ENCODE assay signal across 8 cellular contexts in the genomic region with DNA sequence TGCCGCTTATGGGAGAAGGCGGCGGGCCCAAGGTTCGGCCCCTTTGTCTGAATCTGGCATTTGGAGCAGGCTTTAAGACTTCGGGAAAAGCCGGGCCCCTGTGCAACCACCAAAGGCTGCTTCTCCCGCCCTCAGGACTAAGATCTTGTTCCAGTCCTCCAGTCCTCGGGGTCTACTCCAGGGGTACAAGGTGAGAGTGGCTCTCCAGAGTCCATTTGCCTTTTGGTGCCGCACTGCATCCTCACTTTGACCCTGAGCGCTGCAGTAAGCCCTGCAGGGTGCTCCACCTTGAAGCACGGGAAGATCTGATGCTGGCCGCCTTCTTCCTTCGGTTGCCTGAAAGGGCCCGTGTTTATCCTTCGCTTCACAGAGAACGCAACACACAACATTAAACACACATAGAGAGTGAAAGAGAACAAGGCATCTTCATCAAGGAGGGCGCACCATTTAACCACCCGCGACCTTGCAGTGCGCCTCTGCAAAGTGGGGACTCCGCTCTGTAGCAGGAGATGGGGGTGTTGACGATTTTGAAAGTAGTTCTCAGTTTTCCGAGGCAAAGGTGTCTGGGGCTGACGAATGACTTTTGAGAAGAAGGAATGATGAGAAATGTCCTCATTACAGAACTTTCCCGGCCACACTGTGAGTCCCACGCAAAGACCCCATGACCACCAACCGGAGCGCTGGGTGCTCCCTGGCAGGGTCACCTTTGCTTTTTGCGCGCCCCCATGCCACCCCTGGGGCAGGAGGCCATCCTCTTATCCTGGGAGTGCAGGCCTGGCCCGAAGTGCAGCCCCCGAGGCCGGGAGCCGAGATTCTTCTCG. TPM values are rescaled to one million over a fixed set of nuclear protein-coding genes. Genes with fewer than 3 reads are reported as not detected.
DNase-seq lines count a peak whose midpoint lies in the region; ATAC-seq and TF ChIP-seq lines count a peak whose summit lies in the region.

No MANE protein-coding gene starts in this region.

- DNase-seq in heart left ventricle (no peak), left cardiac atrium (no peak), MCF 10A (ENCODE audit: unreplicated experiment) (no peak), activated gamma-delta T cell treated with Interleukin-2 at 50 U/mL for 16 hours (no peak), foreskin keratinocyte (no peak), NCI-H1436 treated with DMSO at 0.1 percent for 48 hours (lab: John Stamatoyannopoulos, UW) (no peak)

- ATAC-seq in heart left ventricle: no peak
- no peak for ATAC-seq in left cardiac atrium
- no peak for ATAC-seq in foreskin keratinocyte

- POLR2A ChIA-PET in MCF 10A (lab: Yijun Ruan, JAX): interaction anchor here (3.8 kb wide), 1 partner anchor 25 kb away, joined by 30 read pairs; a partner anchor contains a TSS

- H3K4me3 ChIP-seq in heart left ventricle (peak overlapping the region; percentile 49 to 97 (median 84)), mucosa of stomach (ENCODE audit: low read length) (no peak overlapping the region), urinary bladder (ENCODE audit: low read depth, low read length) (peak overlapping the region; percentile 76)

- H3K27ac Mint-ChIP-seq in MCF 10A (ENCODE audit: low read depth, unreplicated experiment): no peak overlapping the region

- H3K4me3 Mint-ChIP-seq in MCF 10A (ENCODE audit: unreplicated experiment): peak overlapping the region; percentile 73

- CTCF ChIA-PET in MCF 10A (lab: Yijun Ruan, JAX): no interaction called here

- no peak for TF ChIP-seq POLR2A in heart left ventricle (IDR thresholded peaks at IDR 0.05)

- H3K27me3 ChIP-seq in heart left ventricle: no peaks in the 10 kb centered on the region
- no peaks in the 10 kb centered on the region for H3K27me3 ChIP-seq in mucosa of stomach (ENCODE audit: control insufficient read depth, insufficient read depth, low read length)
- peaks cover 2% of the 10 kb centered on the region for H3K27me3 ChIP-seq in foreskin keratinocyte

- H3K27ac ChIP-seq in heart left ventricle (peak overlapping the region in 2 of 12 donors; percentile 55 to 82), urinary bladder (ENCODE audit: low read depth) (no peak overlapping the region), foreskin keratinocyte (no peak overlapping the region)

- intact Hi-C loops in heart left ventricle (cut with DNase I): loop anchor here in 5 of 10 donors (2.0 to 10.0 kb wide), 5 partner anchors 25 to 423 kb away; a partner anchor contains a TSS
- intact Hi-C loops in left cardiac atrium (cut with DNase I): no loop called here
- intact Hi-C loops in MCF 10A (cut with micrococcal nuclease): no loop called here

- H3K9me3 ChIP-seq in heart left ventricle: no peaks in the 10 kb centered on the region
- H3K9me3 ChIP-seq in mucosa of stomach (ENCODE audit: control insufficient read depth, low read length): no peaks in the 10 kb centered on the region

- H3K36me3 ChIP-seq in heart left ventricle (no peaks in the 10 kb centered on the region), mucosa of stomach (ENCODE audit: control insufficient read depth, insufficient read depth, low read length) (no peaks in the 10 kb centered on the region), urinary bladder (ENCODE audit: insufficient read depth) (no peaks in the 10 kb centered on the region)

- H3K4me1 ChIP-seq in heart left ventricle (peaks cover 0 to 27% (median 10%) of the 10 kb centered on the region in 12 donors), mucosa of stomach (ENCODE audit: control insufficient read depth, insufficient read depth, low read length) (peaks cover 8% of the 10 kb centered on the region), urinary bladder (ENCODE audit: insufficient read depth) (no peaks in the 10 kb centered on the region), foreskin keratinocyte (no peaks in the 10 kb centered on the region)

- no peaks in the 10 kb centered on the region for H3K9me3 Mint-ChIP-seq in MCF 10A (ENCODE audit: unreplicated experiment)

- no peaks in the 10 kb centered on the region for H3K4me1 Mint-ChIP-seq in MCF 10A (ENCODE audit: insufficient read depth, unreplicated experiment)

- TF ChIP-seq CTCF in heart left ventricle (IDR thresholded peaks at IDR 0.05) (no peak), MCF 10A (IDR thresholded peaks at IDR 0.05; ENCODE audit: unreplicated experiment) (no peak), foreskin keratinocyte (conservative IDR thresholded peaks at IDR 0.05) (no peak)

- H3K9ac ChIP-seq in mucosa of stomach (ENCODE audit: low read length): peak overlapping the region; percentile 59

- no peaks in the 10 kb centered on the region for H3K27me3 Mint-ChIP-seq in MCF 10A (ENCODE audit: insufficient read depth, unreplicated experiment)

- WGBS in heart left ventricle, 4 donors: 63 to 90% (median 68%) methylated on average over 25 to 35 of the region's 35 CpGs
- 56% methylated on average over 35 of the region's 35 CpGs for WGBS in urinary bladder

- peaks cover 5% of the 10 kb centered on the region for H3K36me3 Mint-ChIP-seq in MCF 10A (ENCODE audit: insufficient read depth, unreplicated experiment)

- BruUV-seq in MCF 10A (replicated peaks; lab: Mats Ljungman, UMichigan): TSS peak; percentile 34

RNA-seq across cellular contexts. Expression of a gene that starts 1.0 kb away (rescaled TPM):
- total RNA-seq in heart left ventricle (1 to 10 TPM; 5.2 to 8.0 (median 6.5) TPM), left cardiac atrium (1 to 10 TPM; 4.5 to 4.7 TPM), MCF 10A (2022) (5.2 and 7.1 TPM in 2 replicates), urinary bladder (5.8 TPM), foreskin keratinocyte (1.0 and 1.6 TPM in 2 replicates)
- polyA plus RNA-seq in heart left ventricle (1 to 10 TPM; 2.3 to 3.4 TPM), urinary bladder (10.8 TPM), foreskin keratinocyte (1.0 and 1.9 TPM in 2 replicates)

RNA-seq across cellular contexts. Expression of a gene that starts 25.3 kb away (rescaled TPM):
- 10 to 100 TPM; 20.7 to 43.8 (median 38.9) TPM for total RNA-seq in heart left ventricle
- 10 to 100 TPM; 24.8 to 55.5 TPM for polyA plus RNA-seq in heart left ventricle
- total RNA-seq in left cardiac atrium: 10 to 100 TPM; 33.6 to 41.0 TPM
- 80.9 and 91.8 TPM in 2 replicates for total RNA-seq in MCF 10A (2022)
- total RNA-seq in urinary bladder: 38.8 TPM
- polyA plus RNA-seq in urinary bladder: 65.7 TPM
- total RNA-seq in foreskin keratinocyte: 59.5 and 64.7 TPM in 2 replicates
- 46.4 and 48.6 TPM in 2 replicates for polyA plus RNA-seq in foreskin keratinocyte
